In the genomic region with DNA sequence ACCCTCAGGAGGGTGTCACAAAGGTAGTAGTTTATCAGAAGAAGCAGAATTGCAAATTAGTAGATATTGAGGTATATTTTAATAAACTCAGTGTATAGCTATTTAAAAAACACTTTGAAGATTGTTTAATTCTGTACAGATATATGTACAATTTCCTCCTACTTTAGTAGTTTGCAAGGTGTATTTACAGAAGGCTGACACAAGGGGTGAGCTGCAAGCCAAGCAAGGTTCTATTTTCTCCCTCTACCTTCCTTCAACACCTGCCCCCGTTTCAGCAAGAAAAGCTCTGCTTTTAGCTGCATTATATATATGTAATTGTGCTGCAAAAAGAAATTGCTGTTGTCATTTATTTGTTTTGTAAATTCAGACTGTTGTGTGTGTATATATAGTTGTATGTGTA, we compare ENCODE assay signal across 20 cellular contexts.
"Had no signal": no experiment of that assay in that cellular context is flagged by ENCODE, and none has a peak within 500 bp of the region (broad histone marks: within the 10 kb centered on the region; RNA-seq: fewer than 3 reads in every experiment).

No MANE protein-coding gene starts in this region.

- H3K27ac Mint-ChIP-seq: activated CD4-positive, alpha-beta memory T cell treated with anti-CD3 and anti-CD28 coated beads, Interleukin-2, amount 10 ng/mL, durations not matched to agents 7 days and 5 days; activated CD4-positive, alpha-beta T cell treated with anti-CD3 and anti-CD28 coated beads for 36 hours; activated naive CD4-positive, alpha-beta T cell treated with anti-CD3 and anti-CD28 coated beads, Interleukin-2, amount 50 U/mL, for 24 hours; activated T-cell treated with anti-CD3 and anti-CD28 coated beads, Interleukin-2, amount 50 U/mL, for 24 hours; stimulated activated naive B cell treated with anti-CD40 and anti-IgM and Interleukin-4, amounts not matched to agents 10 μg/mL and 1 μg/mL and 100 μg/mL, for 72 hours had no signal

- H3K9me3 Mint-ChIP-seq: activated CD4-positive, alpha-beta memory T cell treated with anti-CD3 and anti-CD28 coated beads, Interleukin-2, amount 10 ng/mL, durations not matched to agents 7 days and 5 days; activated naive CD4-positive, alpha-beta T cell treated with anti-CD3 and anti-CD28 coated beads, Interleukin-2, amount 50 U/mL, for 24 hours; activated T-cell treated with anti-CD3 and anti-CD28 coated beads, Interleukin-2, amount 50 U/mL, for 24 hours; stimulated activated naive B cell treated with anti-CD40 and anti-IgM and Interleukin-4, amounts not matched to agents 10 μg/mL and 1 μg/mL and 100 μg/mL, for 72 hours had no signal

- H3K9me3 ChIP-seq: adrenal gland, colonic mucosa, gastrocnemius medialis, heart left ventricle, lower lobe of right lung, tibial artery, vagina had no signal

- DNase-seq: activated CD4-positive, alpha-beta memory T cell treated with anti-CD3 and anti-CD28 coated beads, Interleukin-2, amount 10 ng/mL, durations not matched to agents 7 days and 5 days; activated CD4-positive, alpha-beta T cell treated with anti-CD3 and anti-CD28 coated beads for 36 hours; activated effector memory CD4-positive, alpha-beta T cell treated with anti-CD3 and anti-CD28 coated beads, Interleukin-2, amount 50 U/mL, for 16 hours; activated T-cell treated with anti-CD3 and anti-CD28 coated beads, Interleukin-2, amount 50 U/mL, for 24 hours; adrenal gland; central memory CD4-positive, alpha-beta T cell; colonic mucosa; effector CD4-positive, alpha-beta T cell; gastrocnemius medialis; heart left ventricle; left cardiac atrium; lower lobe of right lung; midbrain; stimulated activated CD4-positive, alpha-beta T cell treated with anti-CD3 and anti-CD28 coated beads, Interleukin-2, amount 100 ng/mL, for 48 hours; stimulated activated naive B cell treated with anti-CD40 and anti-IgM and Interleukin-4, amounts not matched to agents 10 μg/mL and 1 μg/mL and 100 μg/mL, for 72 hours; tibial artery had no signal

- H3K36me3 Mint-ChIP-seq: activated naive CD4-positive, alpha-beta T cell treated with anti-CD3 and anti-CD28 coated beads, Interleukin-2, amount 50 U/mL, for 24 hours; stimulated activated naive B cell treated with anti-CD40 and anti-IgM and Interleukin-4, amounts not matched to agents 10 μg/mL and 1 μg/mL and 100 μg/mL, for 72 hours had no signal

- H3K4me3 ChIP-seq: adrenal gland, colonic mucosa, gastrocnemius medialis, heart left ventricle, lower lobe of right lung, tibial artery, vagina had no signal

- ATAC-seq: activated CD4-positive, alpha-beta T cell treated with anti-CD3 and anti-CD28 coated beads for 36 hours; gastrocnemius medialis; heart left ventricle; left cardiac atrium; lower lobe of right lung; stimulated activated naive B cell treated with anti-CD40 and anti-IgM and Interleukin-4, amounts not matched to agents 10 μg/mL and 1 μg/mL and 100 μg/mL, for 72 hours had no signal

- H3K4me1 Mint-ChIP-seq: activated CD4-positive, alpha-beta memory T cell treated with anti-CD3 and anti-CD28 coated beads, Interleukin-2, amount 10 ng/mL, durations not matched to agents 7 days and 5 days; activated CD4-positive, alpha-beta T cell treated with anti-CD3 and anti-CD28 coated beads for 36 hours; activated naive CD4-positive, alpha-beta T cell treated with anti-CD3 and anti-CD28 coated beads, Interleukin-2, amount 50 U/mL, for 24 hours; stimulated activated naive B cell treated with anti-CD40 and anti-IgM and Interleukin-4, amounts not matched to agents 10 μg/mL and 1 μg/mL and 100 μg/mL, for 72 hours had no signal

- H3K9ac ChIP-seq: parathyroid adenoma had no signal

- H3K27me3 Mint-ChIP-seq: activated CD4-positive, alpha-beta memory T cell treated with anti-CD3 and anti-CD28 coated beads, Interleukin-2, amount 10 ng/mL, durations not matched to agents 7 days and 5 days had no signal

- H3K4me1 ChIP-seq: adrenal gland, colonic mucosa, gastrocnemius medialis, heart left ventricle, lower lobe of right lung, parathyroid adenoma, tibial artery, vagina had no signal

- H3K27me3 ChIP-seq: adrenal gland, colonic mucosa, gastrocnemius medialis, tibial artery, vagina had no signal

- H3K27ac ChIP-seq: adrenal gland, colonic mucosa, gastrocnemius medialis, heart left ventricle, lower lobe of right lung, parathyroid adenoma, tibial artery, vagina, VCaP had no signal

- H3K36me3 ChIP-seq: adrenal gland, colonic mucosa, gastrocnemius medialis, heart left ventricle, lower lobe of right lung, tibial artery, vagina had no signal

- H3K4me3 Mint-ChIP-seq: activated CD4-positive, alpha-beta memory T cell treated with anti-CD3 and anti-CD28 coated beads, Interleukin-2, amount 10 ng/mL, durations not matched to agents 7 days and 5 days; activated CD4-positive, alpha-beta T cell treated with anti-CD3 and anti-CD28 coated beads for 36 hours; activated naive CD4-positive, alpha-beta T cell treated with anti-CD3 and anti-CD28 coated beads, Interleukin-2, amount 50 U/mL, for 24 hours; activated T-cell treated with anti-CD3 and anti-CD28 coated beads, Interleukin-2, amount 50 U/mL, for 24 hours; stimulated activated naive B cell treated with anti-CD40 and anti-IgM and Interleukin-4, amounts not matched to agents 10 μg/mL and 1 μg/mL and 100 μg/mL, for 72 hours had no signal
